21 cellular contexts compared by ENCODE assay signal in the genomic region with DNA sequence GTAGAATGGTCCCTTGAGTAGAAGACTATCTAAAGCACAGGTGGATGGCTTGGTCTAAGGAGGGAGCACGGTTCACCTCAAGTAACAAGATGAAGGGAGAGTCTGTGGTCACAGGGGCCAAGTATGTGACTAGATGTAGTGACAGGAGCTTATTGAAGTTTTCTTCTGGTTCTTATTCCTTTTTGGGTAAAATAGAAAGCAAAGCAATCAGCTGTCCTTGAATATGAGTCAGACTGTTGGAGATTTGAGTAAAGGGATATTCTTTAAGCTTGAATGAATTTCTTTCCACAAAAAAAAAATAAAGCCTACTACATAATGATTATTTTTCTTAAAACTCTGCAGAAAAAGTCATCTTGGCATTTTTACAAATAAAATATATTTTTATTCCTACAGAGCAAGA. TPM values are rescaled to one million over a fixed set of nuclear protein-coding genes. Genes with fewer than 3 reads are reported as not detected.
DNase-seq lines count a peak whose midpoint lies in the region; ATAC-seq and TF ChIP-seq lines count a peak whose summit lies in the region.
"Had no signal": no experiment of that assay in that cellular context is flagged by ENCODE, and none has a peak within 500 bp of the region (broad histone marks: within the 10 kb centered on the region; RNA-seq: fewer than 3 reads in every experiment).

No MANE protein-coding gene starts in this region.

- H3K4me3 ChIP-seq in astrocyte of the spinal cord (ENCODE audit: low read depth, low read length): no peak overlapping the region
- no peak overlapping the region for H3K4me3 ChIP-seq in kidney epithelial cell (ENCODE audit: low read depth, low read length)

- POLR2A ChIA-PET in activated CD8-positive, alpha-beta T cell treated with anti-CD3 and anti-CD28 coated beads for 36 hours (lab: Charles Lee): no interaction called here

- intact Hi-C loops in sciatic nerve (cut with DNase I): no loop called here
- intact Hi-C loops in activated CD8-positive, alpha-beta T cell treated with anti-CD3 and anti-CD28 coated beads for 36 hours (cut with micrococcal nuclease): no loop called here

- peaks cover 65% of the 10 kb centered on the region for H3K4me1 Mint-ChIP-seq in osteocyte (ENCODE audit: unreplicated experiment)
- H3K4me1 Mint-ChIP-seq in activated CD8-positive, alpha-beta T cell treated with anti-CD3 and anti-CD28 coated beads for 36 hours (ENCODE audit: low read depth): no peaks in the 10 kb centered on the region
- H3K4me1 Mint-ChIP-seq: CD8-positive, alpha-beta memory T cell had no signal

- TF ChIP-seq CTCF in astrocyte of the spinal cord (IDR thresholded peaks at IDR 0.05; ENCODE audit: low read depth, low read length): no peak
- no peak for TF ChIP-seq CTCF in kidney epithelial cell (IDR thresholded peaks at IDR 0.05; ENCODE audit: insufficient read depth, low read length, poor library complexity, severe bottlenecking)
- no peak for TF ChIP-seq CTCF in osteocyte (IDR thresholded peaks at IDR 0.05)
- TF ChIP-seq CTCF in activated CD8-positive, alpha-beta T cell treated with anti-CD3 and anti-CD28 coated beads for 36 hours (IDR thresholded peaks at IDR 0.05): no peak

- peaks cover 7% of the 10 kb centered on the region for H3K36me3 Mint-ChIP-seq in osteocyte (ENCODE audit: unreplicated experiment)
- H3K36me3 Mint-ChIP-seq in activated CD8-positive, alpha-beta T cell treated with anti-CD3 and anti-CD28 coated beads for 36 hours (ENCODE audit: low read depth): no peaks in the 10 kb centered on the region
- H3K36me3 Mint-ChIP-seq: CD8-positive, alpha-beta memory T cell had no signal

- CTCF ChIA-PET in activated CD8-positive, alpha-beta T cell treated with anti-CD3 and anti-CD28 coated beads for 36 hours (lab: Charles Lee): no interaction called here

- DNase-seq in G401 (ENCODE audit: low spot score): peak; percentile 45
- peak; percentile 20 for DNase-seq in astrocyte of the spinal cord (ENCODE audit: low read depth, low spot score)
- DNase-seq in kidney epithelial cell (ENCODE audit: low read depth): peak; percentile 19
- no peak for DNase-seq in osteocyte (ENCODE audit: extremely low spot score, unreplicated experiment)
- no peak for DNase-seq in UCSD-AML1 (lab: John Stamatoyannopoulos, UW; ENCODE audit: unreplicated experiment)
- DNase-seq in sciatic nerve (ENCODE audit: low spot score): no peak
- no peak for DNase-seq in activated CD8-positive, alpha-beta T cell treated with anti-CD3 and anti-CD28 coated beads for 36 hours
- DNase-seq: CD8-positive, alpha-beta memory T cell; GDM1; Karpas-422; MV-4-11; NCI-H1105 treated with DMSO at 0.1 percent for 48 hours; NCI-H2029 treated with DMSO at 0.1 percent for 48 hours; NCI-H226; NCI-H510A treated with DMSO at 0.1 percent for 48 hours; NCI-H748 treated with DMSO at 0.1 percent for 48 hours had no signal

- H3K36me3 ChIP-seq in kidney epithelial cell (ENCODE audit: control insufficient read depth, insufficient read depth, low read length): no peaks in the 10 kb centered on the region

- H3K9me3 Mint-ChIP-seq in osteocyte (ENCODE audit: unreplicated experiment): peaks cover 7% of the 10 kb centered on the region
- peaks cover under 1% of the 10 kb centered on the region for H3K9me3 Mint-ChIP-seq in activated CD8-positive, alpha-beta T cell treated with anti-CD3 and anti-CD28 coated beads for 36 hours

- H3K27me3 ChIP-seq in kidney epithelial cell (ENCODE audit: control insufficient read depth, insufficient read depth, low read length): no peaks in the 10 kb centered on the region

- ATAC-seq in GM19463 (IDR thresholded peaks at IDR 0.05; ENCODE audit: unreplicated experiment) (no peak), sciatic nerve (no peak)
- no peak for ATAC-seq in activated CD8-positive, alpha-beta T cell treated with anti-CD3 and anti-CD28 coated beads for 36 hours
- ATAC-seq: Panc1 had no signal

- no peaks in the 10 kb centered on the region for H3K27me3 Mint-ChIP-seq in osteocyte (ENCODE audit: unreplicated experiment)
- no peaks in the 10 kb centered on the region for H3K27me3 Mint-ChIP-seq in activated CD8-positive, alpha-beta T cell treated with anti-CD3 and anti-CD28 coated beads for 36 hours

- H3K27ac Mint-ChIP-seq in osteocyte (ENCODE audit: unreplicated experiment): peak overlapping the region; percentile 50
- H3K27ac Mint-ChIP-seq in activated CD8-positive, alpha-beta T cell treated with anti-CD3 and anti-CD28 coated beads for 36 hours: no peak overlapping the region
- H3K27ac Mint-ChIP-seq: CD8-positive, alpha-beta memory T cell had no signal

- in situ Hi-C loops in G401 (cut with HindIII; ENCODE audit: low sequenced_read_pairs) (no loop called here), astrocyte of the spinal cord (cut with HindIII; ENCODE audit: low sequenced_read_pairs) (no loop called here)

- no peak overlapping the region for H3K4me3 Mint-ChIP-seq in osteocyte (ENCODE audit: unreplicated experiment)
- no peak overlapping the region for H3K4me3 Mint-ChIP-seq in activated CD8-positive, alpha-beta T cell treated with anti-CD3 and anti-CD28 coated beads for 36 hours
- H3K4me3 Mint-ChIP-seq: CD8-positive, alpha-beta memory T cell had no signal

RNA-seq across cellular contexts. Expression of gene CNTN6, which starts 1.5 kb away (rescaled TPM):
- not detected in 2 replicates for total RNA-seq in G401 (2014; rRNA removed; shearing (Covaris generic))
- total RNA-seq in kidney epithelial cell: 0.34 and 0.38 TPM in 2 replicates
- total RNA-seq in osteocyte: 27.5 and 28.8 TPM in 2 replicates
- 0.67 TPM for total RNA-seq in sciatic nerve
- not detected for total RNA-seq in activated CD8-positive, alpha-beta T cell treated with anti-CD3 and anti-CD28 coated beads for 36 hours
- total RNA-seq: A172; CD8-positive, alpha-beta memory T cell; Daoy; M059J had no signal

Comparison
In these comparisons a context has a peak if more than half of its experiments do, and no peak if none do; other contexts are left out.
1. DNase-seq: peak in G401 (single experiment), astrocyte of the spinal cord (single experiment) and kidney epithelial cell (single experiment); none in osteocyte (single experiment), UCSD-AML1 (single experiment), sciatic nerve (single experiment) and activated CD8-positive, alpha-beta T cell treated with anti-CD3 and anti-CD28 coated beads for 36 hours (single experiment).
2. RNA of gene CNTN6, which starts 1.5 kb away (total RNA-seq): 27.5 to 28.8 TPM in osteocyte; 0.67 TPM in sciatic nerve (single experiment), 0.34 to 0.38 TPM in kidney epithelial cell, not detected in G401 and not detected in activated CD8-positive, alpha-beta T cell treated with anti-CD3 and anti-CD28 coated beads for 36 hours; every median in the first group is over 10 times any median in the second.